ENCODE assay signal across 28 cellular contexts in the genomic region with DNA sequence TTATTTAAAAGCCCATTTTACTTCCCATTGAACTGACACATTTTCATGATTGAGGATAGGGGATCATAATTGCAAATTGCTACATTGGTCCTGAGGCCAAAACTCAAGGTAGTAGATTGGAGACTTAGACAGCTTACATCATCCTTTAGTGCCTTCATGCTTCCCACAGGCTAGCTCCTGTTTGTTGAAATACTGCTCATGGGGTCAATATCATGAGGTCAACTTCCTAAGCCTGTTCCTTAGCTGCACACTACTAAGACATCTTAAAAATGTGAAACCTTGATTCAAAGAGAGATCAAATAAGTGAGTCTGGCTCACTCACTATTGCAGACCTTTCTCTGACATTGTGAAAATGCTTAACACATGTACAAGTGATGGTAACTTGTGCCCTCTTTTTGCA.
"Had no signal": no experiment of that assay in that cellular context is flagged by ENCODE, and none has a peak within 500 bp of the region (broad histone marks: within the 10 kb centered on the region; RNA-seq: fewer than 3 reads in every experiment).

No MANE protein-coding gene starts in this region.

- H3K27me3 ChIP-seq: ascending aorta, cardiac muscle cell had no signal

- DNase-seq: activated B cell treated with CpG ODN at 0.5 μM for 24 hours; activated CD4-positive, alpha-beta memory T cell treated with anti-CD3 and anti-CD28 coated beads, Interleukin-2, amount 10 ng/mL, durations not matched to agents 7 days and 5 days; activated CD4-positive, alpha-beta T cell treated with anti-CD3 and anti-CD28 coated beads for 1 hour; activated CD4-positive, alpha-beta T cell treated with anti-CD3 and anti-CD28 coated beads for 36 hours; activated CD4-positive, alpha-beta T cell treated with anti-CD3 and anti-CD28 coated beads for 48 hours; activated CD4-positive, alpha-beta T cell treated with anti-CD3 and anti-CD28 coated beads, Interleukin-2, amount 10 ng/mL, durations not matched to agents 7 days and 5 days; activated CD4-positive, alpha-beta T cell treated with anti-CD3 and anti-CD28 coated beads, Interleukin-2, amount 50 U/mL, for 48 hours; activated CD8-positive, alpha-beta memory T cell treated with anti-CD3 and anti-CD28 coated beads for 24 hours; activated CD8-positive, alpha-beta memory T cell treated with anti-CD3 and anti-CD28 coated beads, Interleukin-2, amount 10 ng/mL, durations not matched to agents 7 days and 5 days; activated CD8-positive, alpha-beta memory T cell treated with anti-CD3 and anti-CD28 coated beads, Interleukin-2, amount 50 U/mL, for 48 hours; activated CD8-positive, alpha-beta T cell treated with anti-CD3 and anti-CD28 coated beads, Interleukin-2, amount 10 ng/mL, durations not matched to agents 7 days and 5 days; activated effector memory CD4-positive, alpha-beta T cell treated with Interleukin-2 at 50 U/mL for 16 hours; activated gamma-delta T cell; activated naive CD4-positive, alpha-beta T cell treated with anti-CD3 and anti-CD28 coated beads, Interleukin-2, amount 10 ng/mL, durations not matched to agents 7 days and 5 days; activated naive CD4-positive, alpha-beta T cell treated with Interleukin-2 at 50 U/mL for 16 hours; activated naive CD8-positive, alpha-beta T cell treated with anti-CD3 and anti-CD28 coated beads, Interleukin-2, amount 10 ng/mL, durations not matched to agents 7 days and 5 days; activated naive CD8-positive, alpha-beta T cell treated with anti-CD3 and anti-CD28 coated beads, Interleukin-2, amount 50 U/mL, for 24 hours; activated T-cell treated with anti-CD3 and anti-CD28 coated beads, Interleukin-2, amount 50 U/mL, for 24 hours; activated T-cell treated with anti-CD3 and anti-CD28 coated beads, Interleukin-2, amount 50 U/mL, for 48 hours; amygdala; anterior cingulate cortex; caudate nucleus; SW 1271; T-helper 1 cell; T-helper 2 cell; T-helper 9 cell had no signal

- H3K4me3 ChIP-seq: ascending aorta, cardiac muscle cell had no signal

- H3K9me3 ChIP-seq: ascending aorta had no signal

- ATAC-seq: activated CD4-positive, alpha-beta T cell treated with anti-CD3 and anti-CD28 coated beads for 36 hours; activated CD8-positive, alpha-beta memory T cell treated with anti-CD3 and anti-CD28 coated beads, Interleukin-2, amount 10 ng/mL, durations not matched to agents 7 days and 5 days; activated CD8-positive, alpha-beta T cell treated with anti-CD3 and anti-CD28 coated beads, Interleukin-2, amount 10 ng/mL, durations not matched to agents 7 days and 5 days; activated naive CD8-positive, alpha-beta T cell treated with anti-CD3 and anti-CD28 coated beads, Interleukin-2, amount 50 U/mL, for 24 hours had no signal

- H3K4me1 ChIP-seq: ascending aorta had no signal

- H3K27ac ChIP-seq: ascending aorta, cardiac muscle cell had no signal

- H3K36me3 ChIP-seq: ascending aorta, cardiac muscle cell had no signal
